ENCODE assay signal across 26 cellular contexts in genomic region chr9:130755377-130756007, GRCh38.
DNase-seq lines count a peak whose midpoint lies in the region; ATAC-seq, FAIRE-seq and TF ChIP-seq lines count a peak whose summit lies in the region.
"Had no signal": no experiment of that assay in that cellular context is flagged by ENCODE, and none has a peak within 500 bp of the region (broad histone marks: within the 10 kb centered on the region; RNA-seq: fewer than 3 reads in every experiment).

No MANE protein-coding gene starts in this region.

- no peak overlapping the region for H2BK120ac ChIP-seq in H1 (replicated peaks; ENCODE audit: low read depth, low read length)

- H3K4ac ChIP-seq in H1 (replicated peaks; ENCODE audit: insufficient read length, low read depth, low read length) = no peak overlapping the region

- H2BK20ac ChIP-seq in H1 (ENCODE audit: low read length) = no peak overlapping the region

- H4K20me1 ChIP-seq in BLaER1 = peaks cover 21% of the 10 kb centered on the region; the same call in 1 of the 2 replicates
- H4K20me1 ChIP-seq in Karpas-422 (ENCODE audit: insufficient read depth, low read depth, low read length) = peaks cover 40% of the 10 kb centered on the region; the same call in 1 of the 2 replicates
- peaks cover 0 to 6% of the 10 kb centered on the region in 2 experiments for H4K20me1 ChIP-seq in H1 (replicated peaks in 1 of 2; ENCODE audit: control insufficient read depth in 1 of 2, insufficient read depth in 2 of 2, low read length in 2 of 2)

- H3K4me3 ChIP-seq in BLaER1 (no peak overlapping the region), Karpas-422 (ENCODE audit: low read length) (no peak overlapping the region), H1 (ENCODE audit: extremely low read depth in 1 of 4, insufficient read depth in 2 of 4, low read depth in 3 of 4, low read length in 4 of 4) (no peak overlapping the region)
- H3K4me3 ChIP-seq: colonic mucosa, smooth muscle cell, uterus had no signal

- H3K9me3 ChIP-seq in BLaER1 (no peaks in the 10 kb centered on the region), Karpas-422 (ENCODE audit: low read length) (no peaks in the 10 kb centered on the region), H1 (ENCODE audit: insufficient read depth in 2 of 2, low read depth in 1 of 2, low read length in 1 of 2) (no peaks in the 10 kb centered on the region)
- H3K9me3 ChIP-seq: BE2C, Caco-2, colonic mucosa, uterus had no signal

- POLR2A ChIA-PET in H1 (lab: Charles Lee; ENCODE audit: partially characterized antibody) = interaction anchor here (0.6 to 1.9 kb wide), 2 partner anchors 65 to 81 kb away, joined by 3 to 5 read pairs; no protein-coding TSS in a partner anchor

- no peak overlapping the region for H2BK15ac ChIP-seq in H1 (ENCODE audit: low read length)

- DNase-seq in Karpas-422 (peak; percentile 37), H1 (ENCODE audit: low read depth in 1 of 2, low spot score in 2 of 2) (no peak), memory B cell (ENCODE audit: low spot score in 2 of 2) (no peak), NCI-H187 treated with DMSO at 0.1 percent for 48 hours (lab: John Stamatoyannopoulos, UW) (no peak), NCI-H2196 treated with DMSO at 0.1 percent for 48 hours (lab: John Stamatoyannopoulos, UW; ENCODE audit: unreplicated experiment) (no peak)
- DNase-seq: activated CD4-positive, alpha-beta T cell treated with anti-CD3 and anti-CD28 coated beads for 36 hours; activated naive CD4-positive, alpha-beta T cell; activated T-cell treated with anti-CD3 and anti-CD28 coated beads, Interleukin-2, amount 50 U/mL, for 24 hours; BE2C; brain microvascular endothelial cell; Caco-2; colonic mucosa; DND-41; endodermal cell; kidney glomerular epithelial cell; naive B cell; NCI-H524; NK-92 treated with Interleukin-12 subunit alpha and Interleukin-12 subunit beta, amount 100 ng/mL, for 24 hours; nucleus accumbens; T-helper 1 cell; uterus had no signal

- H3K36me3 ChIP-seq in BLaER1 = no peaks in the 10 kb centered on the region
- H3K36me3 ChIP-seq in Karpas-422 (ENCODE audit: insufficient read depth, low read length) = no peaks in the 10 kb centered on the region
- H3K36me3 ChIP-seq in H1 (ENCODE audit: control insufficient read depth in 2 of 4, insufficient read depth in 4 of 4, low read length in 3 of 4) = no peaks in the 10 kb centered on the region
- H3K36me3 ChIP-seq: BE2C, colonic mucosa, uterus had no signal

- H3K36me3 Mint-ChIP-seq in memory B cell = peaks cover 4% of the 10 kb centered on the region
- H3K36me3 Mint-ChIP-seq: naive B cell had no signal

- no peak overlapping the region for H4K8ac ChIP-seq in H1 (ENCODE audit: extremely low read depth, insufficient read depth, low read length)

- TF ChIP-seq POLR2A in H1 (IDR thresholded peaks at IDR 0.05; ENCODE audit: control extremely low read depth in 1 of 2, low read depth in 2 of 2, low read length in 2 of 2) = no peak

- H3K4me1 ChIP-seq in BLaER1 (peaks cover 25% of the 10 kb centered on the region), Karpas-422 (ENCODE audit: low read length) (no peaks in the 10 kb centered on the region), H1 (replicated peaks in 1 of 4; ENCODE audit: control insufficient read depth in 3 of 4, insufficient read depth in 4 of 4, low read length in 3 of 4) (peaks cover 2 to 14% (median 6%) of the 10 kb centered on the region in 4 experiments; a peak in 5 of 7 replicates)
- H3K4me1 ChIP-seq: BE2C, Caco-2, colonic mucosa, uterus had no signal

- H3K27me3 Mint-ChIP-seq in memory B cell = no peaks in the 10 kb centered on the region
- H3K27me3 Mint-ChIP-seq: activated CD4-positive, alpha-beta T cell treated with anti-CD3 and anti-CD28 coated beads for 36 hours; activated T-cell treated with anti-CD3 and anti-CD28 coated beads, Interleukin-2, amount 50 U/mL, for 24 hours; naive B cell had no signal

- H3K27me3 ChIP-seq in BLaER1 (no peaks in the 10 kb centered on the region), Karpas-422 (ENCODE audit: low read length) (no peaks in the 10 kb centered on the region), H1 (replicated peaks in 1 of 4; ENCODE audit: control insufficient read depth in 3 of 4, extremely low read depth in 1 of 4, insufficient read depth in 3 of 4, low read length in 3 of 4) (no peaks in the 10 kb centered on the region)
- H3K27me3 ChIP-seq: BE2C, colonic mucosa, uterus had no signal

- peak overlapping the region; percentile 18 for H3K4me2 ChIP-seq in BLaER1
- H3K4me2 ChIP-seq in Karpas-422 (ENCODE audit: low read depth, low read length, poor library complexity, severe bottlenecking) = no peak overlapping the region
- H3K4me2 ChIP-seq in H1 (ENCODE audit: insufficient read depth in 1 of 2, low read depth in 2 of 2, low read length in 2 of 2) = no peak overlapping the region
- H3K4me2 ChIP-seq: smooth muscle cell had no signal

- no peaks in the 10 kb centered on the region for H3K79me2 ChIP-seq in Karpas-422 (ENCODE audit: low read length)
- H3K79me2 ChIP-seq in H1 (ENCODE audit: control insufficient read depth in 1 of 2, insufficient read depth in 2 of 2, low read length in 2 of 2) = peaks cover 0 to 37% of the 10 kb centered on the region in 2 experiments; a peak in 3 of 4 replicates

- no peak overlapping the region for H3K56ac ChIP-seq in H1 (replicated peaks; ENCODE audit: insufficient read length, low read depth, low read length)

- CTCF ChIA-PET in H1 (lab: Charles Lee; ENCODE audit: partially characterized antibody) = interaction anchor here (0.9 to 4.9 kb wide), 7 partner anchors 11 to 110 kb away, joined by 3 to 34 read pairs (median 3); no protein-coding TSS in a partner anchor

- WGBS in H1 (ENCODE audit: extremely low coverage in 1 of 2, insufficient coverage in 1 of 2, insufficient read length in 1 of 2, insufficient replicate concordance in 2 of 2, low coverage in 1 of 2, low lambda C conversion rate in 2 of 2, missing lambda C conversion rate in 1 of 2), 2 experiments = 88% methylated on average over 10 of the region's 10 CpGs; no CpG with 5 or more reads in 1 of the 2 experiments

- no peak for TF ChIP-seq CTCF in H1 (IDR thresholded peaks at IDR 0.05; ENCODE audit: control extremely low read depth in 1 of 3, insufficient read depth in 1 of 3, low read depth in 1 of 3, low read length in 3 of 3)

- H2BK12ac ChIP-seq in H1 (ENCODE audit: low read depth, low read length) = no peak overlapping the region

- no peaks in the 10 kb centered on the region; the same call in none of the 2 replicates for H3K79me1 ChIP-seq in H1 (ENCODE audit: low read depth, low read length)

- TF ChIP-seq RAD21 in H1 (IDR thresholded peaks at IDR 0.05 in 1 of 2, conservative IDR thresholded peaks at IDR 0.05 in 1 of 2; ENCODE audit: low read depth in 2 of 2, low read length in 2 of 2) = no peak

- H3K9me3 Mint-ChIP-seq in memory B cell = no peaks in the 10 kb centered on the region
- H3K9me3 Mint-ChIP-seq: activated T-cell treated with anti-CD3 and anti-CD28 coated beads, Interleukin-2, amount 50 U/mL, for 24 hours; endodermal cell; naive B cell had no signal

- no peak overlapping the region for H3K14ac ChIP-seq in H1 (ENCODE audit: insufficient read length)

- H2AFZ ChIP-seq in Karpas-422 (ENCODE audit: low read length) (no peak overlapping the region), H1 (ENCODE audit: low read length) (no peak overlapping the region)

- H3K4me3 Mint-ChIP-seq in memory B cell = no peak overlapping the region
- H3K4me3 Mint-ChIP-seq: activated CD4-positive, alpha-beta T cell treated with anti-CD3 and anti-CD28 coated beads for 36 hours; activated T-cell treated with anti-CD3 and anti-CD28 coated beads, Interleukin-2, amount 50 U/mL, for 24 hours; endodermal cell; naive B cell had no signal

- H3K27ac Mint-ChIP-seq in memory B cell = peak overlapping the region; percentile 18
- H3K27ac Mint-ChIP-seq: activated CD4-positive, alpha-beta T cell treated with anti-CD3 and anti-CD28 coated beads for 36 hours; activated T-cell treated with anti-CD3 and anti-CD28 coated beads, Interleukin-2, amount 50 U/mL, for 24 hours; endodermal cell had no signal

- TF ChIP-seq EP300 in H1 (IDR thresholded peaks at IDR 0.05; ENCODE audit: borderline replicate concordance in 1 of 2, low read depth in 2 of 2, low read length in 2 of 2) = no peak

- H3K23ac ChIP-seq in H1 (ENCODE audit: insufficient read length) = no peak overlapping the region

- no peak for ATAC-seq in memory B cell (ENCODE audit: low read depth)
- ATAC-seq in HG03045 (IDR thresholded peaks at IDR 0.05; ENCODE audit: unreplicated experiment) = no peak
- ATAC-seq in HG02981 (IDR thresholded peaks at IDR 0.05; ENCODE audit: unreplicated experiment) = no peak
- ATAC-seq: activated CD4-positive, alpha-beta T cell treated with anti-CD3 and anti-CD28 coated beads for 36 hours; HCT116 had no signal

- H4K5ac ChIP-seq in H1 (ENCODE audit: insufficient read length, low read depth, low read length) = no peak overlapping the region

- peak overlapping the region; percentile 35; the same call in 1 of the 2 replicates for H3K27ac ChIP-seq in BLaER1
- H3K27ac ChIP-seq in Karpas-422 (ENCODE audit: low read length) = no peak overlapping the region
- H3K27ac ChIP-seq in H1 (ENCODE audit: low read depth, low read length) = no peak overlapping the region
- H3K27ac ChIP-seq: colonic mucosa, uterus had no signal

- peaks cover 22% of the 10 kb centered on the region for H3K4me1 Mint-ChIP-seq in memory B cell

- no peak overlapping the region for H3K9ac ChIP-seq in BLaER1
- H3K9ac ChIP-seq in Karpas-422 (ENCODE audit: low read length) = no peak overlapping the region
- H3K9ac ChIP-seq in H1 (replicated peaks in 1 of 4; ENCODE audit: extremely low read depth in 1 of 4, low read depth in 3 of 4, low read length in 3 of 4) = no peak overlapping the region

- no peak overlapping the region for H3K18ac ChIP-seq in H1 (ENCODE audit: extremely low read depth, low read length)

- H2AK5ac ChIP-seq in H1 (ENCODE audit: low read depth, low read length) = no peak overlapping the region

- H2BK5ac ChIP-seq in H1 (ENCODE audit: low read depth, low read length) = peak overlapping the region; percentile 66; the same call in 1 of the 2 replicates

- FAIRE-seq in H1 (lab: Jason Lieb, UNC) = no peak

- H3K9me2 ChIP-seq in Karpas-422 (replicated peaks; ENCODE audit: insufficient read depth, low read length) = no peaks in the 10 kb centered on the region

- no peak overlapping the region for H4K91ac ChIP-seq in H1 (replicated peaks; ENCODE audit: insufficient read length, low read length)

- H3K23me2 ChIP-seq in H1 (ENCODE audit: low read depth, low read length) = 0 out of 2 replicates have a peak, but pooled peaks cover 3% of the 10 kb centered on the region

TF ChIP-seq in H1, 55 proteins besides CTCF, POLR2A, EP300 and RAD21 (continues in another document):
- no peak for TF ChIP-seq BRCA1 (IDR thresholded peaks at IDR 0.05; ENCODE audit: low read depth, low read length)
- no peak for TF ChIP-seq RNF2 (IDR thresholded peaks at IDR 0.05; ENCODE audit: borderline replicate concordance, low read depth, low read length, missing control alignments, poor library complexity, severe bottlenecking)
- TF ChIP-seq JUND (IDR thresholded peaks at IDR 0.05; ENCODE audit: low read length) = no peak
- TF ChIP-seq MAFK (IDR thresholded peaks at IDR 0.05; ENCODE audit: low read depth, low read length) = no peak
